In the genomic region with DNA sequence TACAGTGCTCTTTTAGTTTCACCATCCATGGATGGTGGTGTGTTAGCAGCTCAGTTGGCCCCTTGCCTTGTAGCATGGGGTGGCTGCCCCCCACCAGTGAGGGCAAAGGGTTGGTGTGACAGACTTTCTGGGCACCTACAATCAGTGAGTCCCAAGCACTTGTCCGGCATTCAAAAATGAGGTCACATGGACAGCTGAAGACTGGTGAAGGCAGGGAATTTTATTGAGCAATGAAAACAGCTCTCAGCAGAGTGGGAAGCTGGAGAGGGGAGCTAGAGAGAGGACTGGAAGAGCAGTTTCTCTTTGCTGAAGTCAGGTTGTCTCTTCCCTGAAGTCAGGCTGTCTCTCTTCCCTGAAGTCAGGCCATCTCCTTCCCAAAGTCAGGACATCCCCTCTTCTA, we compare ENCODE assay signal across 28 cellular contexts.
"Had no signal": no experiment of that assay in that cellular context is flagged by ENCODE, and none has a peak within 500 bp of the region (broad histone marks: within the 10 kb centered on the region; RNA-seq: fewer than 3 reads in every experiment).

No MANE protein-coding gene starts in this region.

- H3K27me3 ChIP-seq: colonic mucosa, dorsolateral prefrontal cortex, esophagus muscularis mucosa, esophagus squamous epithelium, foreskin keratinocyte, gastrocnemius medialis, gastroesophageal sphincter, heart left ventricle had no signal

- H3K4me3 Mint-ChIP-seq: dendritic cell treated with granulocyte-macrophage colony-stimulating factor and Interleukin-4, amounts not matched to agents 40 ng/mL and 50 ng/mL, for 4 days; effector memory CD8-positive, alpha-beta T cell; endodermal cell had no signal

- ATAC-seq: effector memory CD8-positive, alpha-beta T cell; esophagus mucosa; foreskin keratinocyte; gastrocnemius medialis; gastroesophageal sphincter; heart left ventricle had no signal

- H3K27me3 Mint-ChIP-seq: dendritic cell treated with granulocyte-macrophage colony-stimulating factor and Interleukin-4, amounts not matched to agents 40 ng/mL and 50 ng/mL, for 4 days; effector memory CD8-positive, alpha-beta T cell had no signal

- H3K36me3 ChIP-seq: colonic mucosa, esophagus muscularis mucosa, esophagus squamous epithelium, gastrocnemius medialis, gastroesophageal sphincter, heart left ventricle had no signal

- H3K27ac Mint-ChIP-seq: dendritic cell treated with granulocyte-macrophage colony-stimulating factor and Interleukin-4, amounts not matched to agents 40 ng/mL and 50 ng/mL, for 4 days; effector memory CD8-positive, alpha-beta T cell; endodermal cell had no signal

- H3K9me3 ChIP-seq: colonic mucosa, esophagus muscularis mucosa, esophagus squamous epithelium, gastrocnemius medialis, gastroesophageal sphincter had no signal

- FAIRE-seq: colon, endometrium, endothelial cell of umbilical vein, frontal cortex had no signal

- H3K4me3 ChIP-seq: colonic mucosa, coronary artery, dorsolateral prefrontal cortex, esophagus muscularis mucosa, esophagus squamous epithelium, gastrocnemius medialis, gastroesophageal sphincter, heart left ventricle had no signal

- H3K27ac ChIP-seq: colonic mucosa, coronary artery, dorsolateral prefrontal cortex, epithelial cell of prostate, esophagus muscularis mucosa, esophagus squamous epithelium, foreskin keratinocyte, gastrocnemius medialis, gastroesophageal sphincter, heart left ventricle had no signal

- H3K4me1 ChIP-seq: colonic mucosa, esophagus muscularis mucosa, esophagus squamous epithelium, foreskin keratinocyte, gastrocnemius medialis, gastroesophageal sphincter, heart left ventricle had no signal

- H3K9me3 Mint-ChIP-seq: endodermal cell had no signal

- DNase-seq: colonic mucosa; cortex of kidney; dermis blood vessel endothelial cell; dorsolateral prefrontal cortex; effector CD4-positive, alpha-beta T cell; effector CD8-positive, alpha-beta T cell; effector memory CD4-positive, alpha-beta T cell; effector memory CD8-positive, alpha-beta T cell; endodermal cell; erythroblast; esophagus squamous epithelium; foreskin fibroblast; foreskin keratinocyte; foreskin melanocyte; gastrocnemius medialis; glutamatergic neuron; head of caudate nucleus; heart left ventricle had no signal
